1 cellular context compared by ENCODE assay signal in the genomic region with DNA sequence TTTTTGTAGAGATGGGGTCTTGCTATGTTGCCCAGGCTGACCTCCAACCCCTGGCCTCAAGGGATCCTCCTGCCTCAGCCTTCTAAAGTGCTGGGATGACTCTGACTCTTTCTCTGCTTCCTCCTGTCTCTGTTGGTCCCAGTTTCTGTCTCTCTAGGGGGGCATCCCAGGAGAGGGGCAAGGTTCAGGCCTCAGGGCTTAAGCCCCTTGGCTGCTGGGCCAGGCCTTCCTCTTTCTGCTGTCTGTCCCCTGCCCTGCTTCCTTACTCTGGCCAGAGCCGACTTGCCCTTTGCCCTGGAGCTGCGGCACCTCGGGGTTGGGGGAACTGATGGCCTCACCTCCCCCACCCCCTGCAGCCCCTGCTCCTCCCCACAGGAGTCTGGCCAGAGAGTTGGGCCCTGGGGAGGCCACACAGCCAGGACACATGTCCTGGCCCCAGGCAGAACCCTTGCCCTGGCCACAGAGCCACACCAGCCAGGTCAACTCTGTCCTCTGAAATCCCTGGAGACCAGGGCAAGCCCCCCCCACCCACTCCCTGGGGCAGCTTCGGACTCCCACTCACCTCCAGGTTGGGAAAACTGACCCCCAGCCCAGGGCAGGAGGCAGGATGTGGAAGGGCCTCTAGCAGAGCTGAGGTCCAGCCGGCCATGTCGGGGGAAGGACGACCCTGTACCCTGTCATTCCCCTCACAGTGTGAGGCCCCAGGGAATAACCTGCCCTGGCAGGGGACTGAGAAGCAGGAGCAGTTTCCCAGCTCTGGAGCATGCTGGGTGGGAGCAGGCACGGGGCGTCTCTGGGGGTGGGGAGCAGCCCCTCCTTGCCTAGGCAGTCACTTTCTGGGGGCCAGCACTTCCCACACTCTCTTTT.
A peak's percentile ranks its signal among the peaks of the same experiment; 100 is the strongest.
TF ChIP-seq lines count a peak whose summit lies in the region.

No MANE protein-coding gene starts in this region.

TF ChIP-seq in WTC11, 78 proteins besides CTCF, POLR2A, EP300 and RAD21 (continued from another document):
- TF ChIP-seq ZNF121 (CRISPR knock-in tag; IDR thresholded peaks at IDR 0.05) = peak; percentile 72; the same call in 1 of the 2 replicates
